In the genomic region with DNA sequence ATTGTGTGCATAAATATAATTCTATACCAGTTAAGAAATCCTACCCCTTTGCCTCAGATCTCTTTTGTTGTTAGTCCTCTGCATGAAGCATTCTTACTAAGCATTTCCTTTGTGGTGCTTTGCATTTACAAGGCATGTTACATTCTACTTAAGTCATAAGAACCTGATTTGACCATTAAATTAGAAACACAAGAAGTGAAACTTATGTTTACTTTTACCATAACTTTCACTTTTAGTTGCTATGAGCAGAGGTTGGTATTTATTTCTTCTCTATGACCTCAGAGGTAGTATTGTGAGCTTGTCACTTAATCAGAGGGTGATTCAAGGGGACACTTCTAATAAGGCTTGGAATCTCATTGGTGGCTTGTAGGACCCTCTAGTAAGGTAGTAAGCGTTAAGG, we compare ENCODE assay signal across 9 cellular contexts. TPM values are rescaled to one million over a fixed set of nuclear protein-coding genes. Genes with fewer than 3 reads are reported as not detected.
DNase-seq lines count a peak whose midpoint lies in the region; ATAC-seq and TF ChIP-seq lines count a peak whose summit lies in the region.
"Had no signal": no experiment of that assay in that cellular context is flagged by ENCODE, and none has a peak within 500 bp of the region (broad histone marks: within the 10 kb centered on the region; RNA-seq: fewer than 3 reads in every experiment).

No MANE protein-coding gene starts in this region.

- H3K4me1 ChIP-seq in OCI-LY7 (ENCODE audit: insufficient read depth, low read length, poor library complexity, severe bottlenecking) = peaks cover 98% of the 10 kb centered on the region

- H3K4me2 ChIP-seq in OCI-LY7 (ENCODE audit: low read length) = peak overlapping the region; percentile 91

- ATAC-seq in activated CD4-positive, CD25-positive, alpha-beta regulatory T cell treated with anti-CD3 and anti-CD28 coated beads, Interleukin-2, amount 50 U/mL, for 24 hours = peak; percentile 52 to 70
- ATAC-seq in HG02623 (IDR thresholded peaks at IDR 0.05; ENCODE audit: unreplicated experiment) = peak; percentile 76

- CTCF ChIA-PET in OCI-LY7 (lab: Charles Lee; ENCODE audit: unreplicated experiment) = no interaction called here

- no peaks in the 10 kb centered on the region for H4K20me1 ChIP-seq in OCI-LY7 (ENCODE audit: insufficient read depth, low read length)

- peak overlapping the region; percentile 10; the same call in 1 of the 2 replicates for H2AFZ ChIP-seq in OCI-LY7 (ENCODE audit: low read length)

- H3K79me2 ChIP-seq in OCI-LY7 (ENCODE audit: insufficient read depth, low read depth, low read length) = peaks cover 99% of the 10 kb centered on the region

- no peak for TF ChIP-seq CTCF in OCI-LY7 (conservative IDR thresholded peaks at IDR 0.05; ENCODE audit: low read length)

- peak overlapping the region; percentile 57 for H3K4me3 ChIP-seq in OCI-LY7 (ENCODE audit: low read depth, low read length, poor library complexity, severe bottlenecking)
- H3K4me3 ChIP-seq: skin epidermis had no signal

- peak overlapping the region; percentile 82 for H3K27ac ChIP-seq in OCI-LY7 (ENCODE audit: low read depth, low read length, poor library complexity, severe bottlenecking)
- H3K27ac ChIP-seq: skin epidermis had no signal

- no TSS peak for BruUV-seq in OCI-LY7 (replicated peaks; lab: Mats Ljungman, UMichigan)

- H3K9me3 ChIP-seq in OCI-LY7 (ENCODE audit: low read length) = no peaks in the 10 kb centered on the region

- no peaks in the 10 kb centered on the region for H3K36me3 ChIP-seq in OCI-LY7 (ENCODE audit: insufficient read depth, low read length)

- POLR2A ChIA-PET in OCI-LY7 (lab: Charles Lee) = interaction anchor here (0.5 to 1.0 kb wide), 8 partner anchors 17 to 488 kb away, joined by 3 to 4 read pairs (median 3); no protein-coding TSS in a partner anchor

- DNase-seq in activated CD4-positive, CD25-positive, alpha-beta regulatory T cell (lab: John Stamatoyannopoulos, UW) = no peak
- peak; percentile 69 for DNase-seq in OCI-LY7 (ENCODE audit: low spot score)
- DNase-seq in germinal center (ENCODE audit: low spot score) = peak; percentile 61
- no peak for DNase-seq in SHP77 (lab: John Stamatoyannopoulos, UW)
- no peak for DNase-seq in NCI-H82 (lab: John Stamatoyannopoulos, UW)
- no peak for DNase-seq in midbrain (lab: John Stamatoyannopoulos, UW)

- intact Hi-C loops in OCI-LY7 (cut with micrococcal nuclease; ENCODE audit: unreplicated experiment) = loop anchor here (5.0 to 10.0 kb wide), 2 partner anchors 848 to 920 kb away; a partner anchor contains a TSS

- no peaks in the 10 kb centered on the region for H3K9me2 ChIP-seq in OCI-LY7 (ENCODE audit: insufficient read depth, low read length)

RNA-seq across cellular contexts. Expression of a gene that starts 9.0 kb away (rescaled TPM):
- 16.6 and 17.1 TPM in 2 replicates for total RNA-seq in OCI-LY7 (2014; rRNA removed; shearing (Covaris generic))
- total RNA-seq in OCI-LY7 (2022) = 36.5 and 37.7 TPM in 2 replicates

RNA-seq across cellular contexts. Expression of a gene that starts 47.1 kb away (rescaled TPM):
- total RNA-seq in OCI-LY7 (2014; rRNA removed; shearing (Covaris generic)) = 32.9 and 49.0 TPM in 2 replicates
- total RNA-seq in OCI-LY7 (2022) = 66.7 and 67.4 TPM in 2 replicates

Comparison
In these comparisons a context has a peak if more than half of its experiments do, and no peak if none do; other contexts are left out.
1. DNase-seq: peak in OCI-LY7 (single experiment) and germinal center (single experiment); none in activated CD4-positive, CD25-positive, alpha-beta regulatory T cell (0 of 4), SHP77 (0 of 2), NCI-H82 (single experiment) and midbrain (single experiment).